Comparison of ENCODE assay signal across 1 cellular context in the genomic region with DNA sequence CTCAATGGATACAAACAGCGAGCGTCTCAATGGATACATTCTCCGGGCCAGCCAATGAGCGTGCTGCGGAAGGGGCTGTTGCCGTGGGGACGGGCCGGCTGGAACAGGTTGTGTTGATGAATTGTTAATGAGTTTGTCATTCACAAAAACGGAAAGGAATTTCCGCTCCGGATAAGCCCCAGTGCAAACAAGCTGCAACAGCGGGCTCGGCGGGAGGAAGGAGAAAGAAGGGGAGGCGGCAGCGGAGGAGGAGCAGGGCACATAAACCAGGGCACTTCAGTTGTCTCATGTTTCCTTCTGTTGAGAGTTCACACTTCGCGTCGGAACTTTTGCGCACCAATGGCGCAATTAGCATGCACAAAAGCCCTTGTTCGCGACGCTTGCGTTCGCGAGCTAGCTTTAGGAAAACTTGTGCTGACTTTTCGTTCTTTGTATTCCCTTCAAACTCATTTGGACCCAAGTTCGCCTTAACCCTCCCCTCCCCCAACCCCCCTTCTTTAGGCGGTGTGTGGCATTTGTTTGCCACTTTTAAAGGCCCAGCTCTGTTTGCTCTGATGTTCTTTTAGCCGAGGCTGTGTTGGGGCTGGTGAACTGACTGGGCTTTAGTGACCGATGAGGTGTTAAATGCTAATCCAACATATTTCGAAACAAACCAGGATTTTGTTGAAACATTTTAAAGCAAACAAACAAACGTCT.
TF ChIP-seq lines count a peak whose summit lies in the region.

A gene with protein sequence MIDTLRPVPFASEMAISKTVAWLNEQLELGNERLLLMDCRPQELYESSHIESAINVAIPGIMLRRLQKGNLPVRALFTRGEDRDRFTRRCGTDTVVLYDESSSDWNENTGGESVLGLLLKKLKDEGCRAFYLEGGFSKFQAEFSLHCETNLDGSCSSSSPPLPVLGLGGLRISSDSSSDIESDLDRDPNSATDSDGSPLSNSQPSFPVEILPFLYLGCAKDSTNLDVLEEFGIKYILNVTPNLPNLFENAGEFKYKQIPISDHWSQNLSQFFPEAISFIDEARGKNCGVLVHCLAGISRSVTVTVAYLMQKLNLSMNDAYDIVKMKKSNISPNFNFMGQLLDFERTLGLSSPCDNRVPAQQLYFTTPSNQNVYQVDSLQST (minus strand): TSS at position 10 of the 696 bp plus-strand sequence. CDS start 462 bp downstream, outside the sequence.

TF ChIP-seq in HepG2, 621 proteins besides CTCF, POLR2A, EP300 and RAD21 (continued from another document and continues in another):
- TF ChIP-seq, protein P1, sequence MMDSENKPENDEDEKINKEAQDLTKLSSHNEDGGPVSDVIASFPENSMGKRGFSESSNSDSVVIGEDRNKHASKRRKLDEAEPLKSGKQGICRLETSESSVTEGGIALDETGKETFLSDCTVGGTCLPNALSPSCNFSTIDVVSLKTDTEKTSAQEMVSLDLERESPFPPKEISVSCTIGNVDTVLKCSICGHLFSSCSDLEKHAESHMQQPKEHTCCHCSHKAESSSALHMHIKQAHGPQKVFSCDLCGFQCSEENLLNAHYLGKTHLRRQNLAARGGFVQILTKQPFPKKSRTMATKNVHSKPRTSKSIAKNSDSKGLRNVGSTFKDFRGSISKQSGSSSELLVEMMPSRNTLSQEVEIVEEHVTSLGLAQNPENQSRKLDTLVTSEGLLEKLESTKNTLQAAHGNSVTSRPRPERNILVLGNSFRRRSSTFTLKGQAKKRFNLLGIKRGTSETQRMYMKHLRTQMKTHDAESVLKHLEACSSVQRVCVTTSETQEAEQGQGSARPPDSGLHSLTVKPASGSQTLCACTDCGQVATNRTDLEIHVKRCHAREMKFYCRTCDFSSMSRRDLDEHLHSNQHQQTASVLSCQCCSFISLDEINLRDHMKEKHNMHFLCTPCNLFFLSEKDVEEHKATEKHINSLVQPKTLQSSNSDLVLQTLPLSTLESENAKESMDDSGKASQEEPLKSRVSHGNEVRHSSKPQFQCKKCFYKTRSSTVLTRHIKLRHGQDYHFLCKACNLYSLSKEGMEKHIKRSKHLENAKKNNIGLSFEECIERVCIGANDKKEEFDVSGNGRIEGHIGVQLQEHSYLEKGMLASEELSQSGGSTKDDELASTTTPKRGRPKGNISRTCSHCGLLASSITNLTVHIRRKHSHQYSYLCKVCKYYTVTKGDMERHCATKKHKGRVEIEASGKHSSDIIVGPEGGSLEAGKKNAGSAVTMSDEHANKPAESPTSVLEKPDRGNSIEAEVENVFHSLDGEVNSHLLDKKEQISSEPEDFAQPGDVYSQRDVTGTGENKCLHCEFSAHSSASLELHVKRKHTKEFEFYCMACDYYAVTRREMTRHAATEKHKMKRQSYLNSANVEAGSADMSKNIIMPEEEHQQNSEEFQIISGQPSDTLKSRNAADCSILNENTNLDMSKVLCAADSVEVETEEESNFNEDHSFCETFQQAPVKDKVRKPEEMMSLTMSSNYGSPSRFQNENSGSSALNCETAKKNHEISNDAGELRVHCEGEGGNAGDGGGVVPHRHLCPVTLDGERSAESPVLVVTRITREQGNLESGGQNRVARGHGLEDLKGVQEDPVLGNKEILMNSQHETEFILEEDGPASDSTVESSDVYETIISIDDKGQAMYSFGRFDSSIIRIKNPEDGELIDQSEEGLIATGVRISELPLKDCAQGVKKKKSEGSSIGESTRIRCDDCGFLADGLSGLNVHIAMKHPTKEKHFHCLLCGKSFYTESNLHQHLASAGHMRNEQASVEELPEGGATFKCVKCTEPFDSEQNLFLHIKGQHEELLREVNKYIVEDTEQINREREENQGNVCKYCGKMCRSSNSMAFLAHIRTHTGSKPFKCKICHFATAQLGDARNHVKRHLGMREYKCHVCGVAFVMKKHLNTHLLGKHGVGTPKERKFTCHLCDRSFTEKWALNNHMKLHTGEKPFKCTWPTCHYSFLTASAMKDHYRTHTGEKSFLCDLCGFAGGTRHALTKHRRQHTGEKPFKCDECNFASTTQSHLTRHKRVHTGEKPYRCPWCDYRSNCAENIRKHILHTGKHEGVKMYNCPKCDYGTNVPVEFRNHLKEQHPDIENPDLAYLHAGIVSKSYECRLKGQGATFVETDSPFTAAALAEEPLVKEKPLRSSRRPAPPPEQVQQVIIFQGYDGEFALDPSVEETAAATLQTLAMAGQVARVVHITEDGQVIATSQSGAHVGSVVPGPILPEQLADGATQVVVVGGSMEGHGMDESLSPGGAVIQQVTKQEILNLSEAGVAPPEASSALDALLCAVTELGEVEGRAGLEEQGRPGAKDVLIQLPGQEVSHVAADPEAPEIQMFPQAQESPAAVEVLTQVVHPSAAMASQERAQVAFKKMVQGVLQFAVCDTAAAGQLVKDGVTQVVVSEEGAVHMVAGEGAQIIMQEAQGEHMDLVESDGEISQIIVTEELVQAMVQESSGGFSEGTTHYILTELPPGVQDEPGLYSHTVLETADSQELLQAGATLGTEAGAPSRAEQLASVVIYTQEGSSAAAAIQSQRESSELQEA (CRISPR knock-in tag; IDR thresholded peaks at IDR 0.05; ENCODE audit: not compliant biosample characterization), result no peak
- TF ChIP-seq, protein P2, sequence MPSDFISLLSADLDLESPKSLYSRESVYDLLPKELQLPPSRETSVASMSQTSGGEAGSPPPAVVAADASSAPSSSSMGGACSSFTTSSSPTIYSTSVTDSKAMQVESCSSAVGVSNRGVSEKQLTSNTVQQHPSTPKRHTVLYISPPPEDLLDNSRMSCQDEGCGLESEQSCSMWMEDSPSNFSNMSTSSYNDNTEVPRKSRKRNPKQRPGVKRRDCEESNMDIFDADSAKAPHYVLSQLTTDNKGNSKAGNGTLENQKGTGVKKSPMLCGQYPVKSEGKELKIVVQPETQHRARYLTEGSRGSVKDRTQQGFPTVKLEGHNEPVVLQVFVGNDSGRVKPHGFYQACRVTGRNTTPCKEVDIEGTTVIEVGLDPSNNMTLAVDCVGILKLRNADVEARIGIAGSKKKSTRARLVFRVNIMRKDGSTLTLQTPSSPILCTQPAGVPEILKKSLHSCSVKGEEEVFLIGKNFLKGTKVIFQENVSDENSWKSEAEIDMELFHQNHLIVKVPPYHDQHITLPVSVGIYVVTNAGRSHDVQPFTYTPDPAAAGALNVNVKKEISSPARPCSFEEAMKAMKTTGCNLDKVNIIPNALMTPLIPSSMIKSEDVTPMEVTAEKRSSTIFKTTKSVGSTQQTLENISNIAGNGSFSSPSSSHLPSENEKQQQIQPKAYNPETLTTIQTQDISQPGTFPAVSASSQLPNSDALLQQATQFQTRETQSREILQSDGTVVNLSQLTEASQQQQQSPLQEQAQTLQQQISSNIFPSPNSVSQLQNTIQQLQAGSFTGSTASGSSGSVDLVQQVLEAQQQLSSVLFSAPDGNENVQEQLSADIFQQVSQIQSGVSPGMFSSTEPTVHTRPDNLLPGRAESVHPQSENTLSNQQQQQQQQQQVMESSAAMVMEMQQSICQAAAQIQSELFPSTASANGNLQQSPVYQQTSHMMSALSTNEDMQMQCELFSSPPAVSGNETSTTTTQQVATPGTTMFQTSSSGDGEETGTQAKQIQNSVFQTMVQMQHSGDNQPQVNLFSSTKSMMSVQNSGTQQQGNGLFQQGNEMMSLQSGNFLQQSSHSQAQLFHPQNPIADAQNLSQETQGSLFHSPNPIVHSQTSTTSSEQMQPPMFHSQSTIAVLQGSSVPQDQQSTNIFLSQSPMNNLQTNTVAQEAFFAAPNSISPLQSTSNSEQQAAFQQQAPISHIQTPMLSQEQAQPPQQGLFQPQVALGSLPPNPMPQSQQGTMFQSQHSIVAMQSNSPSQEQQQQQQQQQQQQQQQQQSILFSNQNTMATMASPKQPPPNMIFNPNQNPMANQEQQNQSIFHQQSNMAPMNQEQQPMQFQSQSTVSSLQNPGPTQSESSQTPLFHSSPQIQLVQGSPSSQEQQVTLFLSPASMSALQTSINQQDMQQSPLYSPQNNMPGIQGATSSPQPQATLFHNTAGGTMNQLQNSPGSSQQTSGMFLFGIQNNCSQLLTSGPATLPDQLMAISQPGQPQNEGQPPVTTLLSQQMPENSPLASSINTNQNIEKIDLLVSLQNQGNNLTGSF (CRISPR knock-in tag; IDR thresholded peaks at IDR 0.05), result 0 out of 2 replicates have a peak, but pooled peaks have one; percentile 10
- TF ChIP-seq ZNF878 (CRISPR knock-in tag; IDR thresholded peaks at IDR 0.05) (peak; percentile 79; the same call in 1 of the 2 replicates), MZF1 (CRISPR knock-in tag; IDR thresholded peaks at IDR 0.05; ENCODE audit: borderline replicate concordance) (no peak), ZNF816 (CRISPR knock-in tag; IDR thresholded peaks at IDR 0.05; ENCODE audit: borderline replicate concordance) (no peak; the same call in 1 of the 2 replicates), DNMT3B (CRISPR knock-in tag; conservative IDR thresholded peaks at IDR 0.05) (0 out of 2 replicates have a peak, but pooled peaks have one; percentile 43), REL (CRISPR knock-in tag; conservative IDR thresholded peaks at IDR 0.05) (no peak), TCF7L2 (IDR thresholded peaks at IDR 0.05; ENCODE audit: low read depth, low read length) (peak; percentile 61), MAFF (IDR thresholded peaks at IDR 0.05; ENCODE audit: low read depth, low read length) (peak; percentile 17; the same call in 1 of the 2 replicates), ZNF33B (CRISPR knock-in tag; IDR thresholded peaks at IDR 0.05) (no peak), SOX13 (IDR thresholded peaks at IDR 0.05) (peak; percentile 80), SOX13 (CRISPR knock-in tag; conservative IDR thresholded peaks at IDR 0.05 in 1 of 2, IDR thresholded peaks at IDR 0.05 in 1 of 2) (peak in 1 of 2 experiments; percentile 97; a peak in 2 of 4 replicates), KMT2A (CRISPR knock-in tag; IDR thresholded peaks at IDR 0.05) (no peak), DPF2 (CRISPR knock-in tag; IDR thresholded peaks at IDR 0.05; ENCODE audit: borderline replicate concordance, low read depth) (peak; percentile 86), WIZ (CRISPR knock-in tag; IDR thresholded peaks at IDR 0.05) (no peak; the same call in 1 of the 2 replicates), HOXD1 (CRISPR knock-in tag; IDR thresholded peaks at IDR 0.05) (peak; percentile 83), ZNF234 (CRISPR knock-in tag; conservative IDR thresholded peaks at IDR 0.05) (no peak), GPN1 (CRISPR knock-in tag; IDR thresholded peaks at IDR 0.05; ENCODE audit: borderline replicate concordance) (no peak), TCF12 (IDR thresholded peaks at IDR 0.05) (no peak), TCF12 (CRISPR knock-in tag; IDR thresholded peaks at IDR 0.05) (peak; percentile 87), FOXM1 (CRISPR knock-in tag; IDR thresholded peaks at IDR 0.05) (no peak), ZNF782 (CRISPR knock-in tag; IDR thresholded peaks at IDR 0.05; ENCODE audit: borderline replicate concordance) (no peak), STAG1 (CRISPR knock-in tag; IDR thresholded peaks at IDR 0.05) (peak; percentile 34; the same call in 1 of the 2 replicates), NFYB (CRISPR knock-in tag; IDR thresholded peaks at IDR 0.05) (peak; percentile 92), MEF2D (CRISPR knock-in tag; IDR thresholded peaks at IDR 0.05) (peak; percentile 91), FOXK2 (IDR thresholded peaks at IDR 0.05) (peak; percentile 93), ZFYVE20 (CRISPR knock-in tag; IDR thresholded peaks at IDR 0.05; ENCODE audit: borderline replicate concordance, low read depth) (no peak)
- TF ChIP-seq, protein P3, sequence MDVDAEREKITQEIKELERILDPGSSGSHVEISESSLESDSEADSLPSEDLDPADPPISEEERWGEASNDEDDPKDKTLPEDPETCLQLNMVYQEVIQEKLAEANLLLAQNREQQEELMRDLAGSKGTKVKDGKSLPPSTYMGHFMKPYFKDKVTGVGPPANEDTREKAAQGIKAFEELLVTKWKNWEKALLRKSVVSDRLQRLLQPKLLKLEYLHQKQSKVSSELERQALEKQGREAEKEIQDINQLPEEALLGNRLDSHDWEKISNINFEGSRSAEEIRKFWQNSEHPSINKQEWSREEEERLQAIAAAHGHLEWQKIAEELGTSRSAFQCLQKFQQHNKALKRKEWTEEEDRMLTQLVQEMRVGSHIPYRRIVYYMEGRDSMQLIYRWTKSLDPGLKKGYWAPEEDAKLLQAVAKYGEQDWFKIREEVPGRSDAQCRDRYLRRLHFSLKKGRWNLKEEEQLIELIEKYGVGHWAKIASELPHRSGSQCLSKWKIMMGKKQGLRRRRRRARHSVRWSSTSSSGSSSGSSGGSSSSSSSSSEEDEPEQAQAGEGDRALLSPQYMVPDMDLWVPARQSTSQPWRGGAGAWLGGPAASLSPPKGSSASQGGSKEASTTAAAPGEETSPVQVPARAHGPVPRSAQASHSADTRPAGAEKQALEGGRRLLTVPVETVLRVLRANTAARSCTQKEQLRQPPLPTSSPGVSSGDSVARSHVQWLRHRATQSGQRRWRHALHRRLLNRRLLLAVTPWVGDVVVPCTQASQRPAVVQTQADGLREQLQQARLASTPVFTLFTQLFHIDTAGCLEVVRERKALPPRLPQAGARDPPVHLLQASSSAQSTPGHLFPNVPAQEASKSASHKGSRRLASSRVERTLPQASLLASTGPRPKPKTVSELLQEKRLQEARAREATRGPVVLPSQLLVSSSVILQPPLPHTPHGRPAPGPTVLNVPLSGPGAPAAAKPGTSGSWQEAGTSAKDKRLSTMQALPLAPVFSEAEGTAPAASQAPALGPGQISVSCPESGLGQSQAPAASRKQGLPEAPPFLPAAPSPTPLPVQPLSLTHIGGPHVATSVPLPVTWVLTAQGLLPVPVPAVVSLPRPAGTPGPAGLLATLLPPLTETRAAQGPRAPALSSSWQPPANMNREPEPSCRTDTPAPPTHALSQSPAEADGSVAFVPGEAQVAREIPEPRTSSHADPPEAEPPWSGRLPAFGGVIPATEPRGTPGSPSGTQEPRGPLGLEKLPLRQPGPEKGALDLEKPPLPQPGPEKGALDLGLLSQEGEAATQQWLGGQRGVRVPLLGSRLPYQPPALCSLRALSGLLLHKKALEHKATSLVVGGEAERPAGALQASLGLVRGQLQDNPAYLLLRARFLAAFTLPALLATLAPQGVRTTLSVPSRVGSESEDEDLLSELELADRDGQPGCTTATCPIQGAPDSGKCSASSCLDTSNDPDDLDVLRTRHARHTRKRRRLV (CRISPR knock-in tag; IDR thresholded peaks at IDR 0.05), result no peak
- TF ChIP-seq, protein P4, sequence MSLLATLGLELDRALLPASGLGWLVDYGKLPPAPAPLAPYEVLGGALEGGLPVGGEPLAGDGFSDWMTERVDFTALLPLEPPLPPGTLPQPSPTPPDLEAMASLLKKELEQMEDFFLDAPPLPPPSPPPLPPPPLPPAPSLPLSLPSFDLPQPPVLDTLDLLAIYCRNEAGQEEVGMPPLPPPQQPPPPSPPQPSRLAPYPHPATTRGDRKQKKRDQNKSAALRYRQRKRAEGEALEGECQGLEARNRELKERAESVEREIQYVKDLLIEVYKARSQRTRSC (CRISPR knock-in tag; IDR thresholded peaks at IDR 0.05; ENCODE audit: low read depth), result no peak
- TF ChIP-seq, protein P5, sequence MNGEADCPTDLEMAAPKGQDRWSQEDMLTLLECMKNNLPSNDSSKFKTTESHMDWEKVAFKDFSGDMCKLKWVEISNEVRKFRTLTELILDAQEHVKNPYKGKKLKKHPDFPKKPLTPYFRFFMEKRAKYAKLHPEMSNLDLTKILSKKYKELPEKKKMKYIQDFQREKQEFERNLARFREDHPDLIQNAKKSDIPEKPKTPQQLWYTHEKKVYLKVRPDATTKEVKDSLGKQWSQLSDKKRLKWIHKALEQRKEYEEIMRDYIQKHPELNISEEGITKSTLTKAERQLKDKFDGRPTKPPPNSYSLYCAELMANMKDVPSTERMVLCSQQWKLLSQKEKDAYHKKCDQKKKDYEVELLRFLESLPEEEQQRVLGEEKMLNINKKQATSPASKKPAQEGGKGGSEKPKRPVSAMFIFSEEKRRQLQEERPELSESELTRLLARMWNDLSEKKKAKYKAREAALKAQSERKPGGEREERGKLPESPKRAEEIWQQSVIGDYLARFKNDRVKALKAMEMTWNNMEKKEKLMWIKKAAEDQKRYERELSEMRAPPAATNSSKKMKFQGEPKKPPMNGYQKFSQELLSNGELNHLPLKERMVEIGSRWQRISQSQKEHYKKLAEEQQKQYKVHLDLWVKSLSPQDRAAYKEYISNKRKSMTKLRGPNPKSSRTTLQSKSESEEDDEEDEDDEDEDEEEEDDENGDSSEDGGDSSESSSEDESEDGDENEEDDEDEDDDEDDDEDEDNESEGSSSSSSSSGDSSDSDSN (CRISPR knock-in tag; IDR thresholded peaks at IDR 0.05), result no peak
